ENCODE assay signal across 8 cellular contexts in genomic region chr10:69696073-69696731, GRCh38.
DNase-seq lines count a peak whose midpoint lies in the region; ATAC-seq, FAIRE-seq and TF ChIP-seq lines count a peak whose summit lies in the region.

No MANE protein-coding gene starts in this region.

- H3K4me3 ChIP-seq in BE2C (ENCODE audit: low read depth, low read length) (no peak overlapping the region), fibroblast of pulmonary artery (replicated peaks; ENCODE audit: low read depth, low read length) (no peak overlapping the region)

- CTCF ChIA-PET in RWPE1 (lab: Yijun Ruan, JAX): interaction anchor here (0.6 to 1.3 kb wide), 4 partner anchors 19 to 1580 kb away, joined by 3 to 5 read pairs (median 4); no protein-coding TSS in a partner anchor

- H3K9me3 ChIP-seq in BE2C: no peaks in the 10 kb centered on the region

- peak; percentile 89 for FAIRE-seq in H54 (lab: Jason Lieb, UNC)

- H3K27me3 ChIP-seq in BE2C: no peaks in the 10 kb centered on the region

- H3K27ac ChIP-seq in RWPE1: no peak overlapping the region

- POLR2A ChIA-PET in RWPE1 (lab: Yijun Ruan, JAX; ENCODE audit: low non-redundant PET): interaction anchor here (0.6 kb wide), 1 partner anchor 78 kb away, joined by 3 read pairs; no protein-coding TSS in a partner anchor

- ATAC-seq in GM21717 (IDR thresholded peaks at IDR 0.05; ENCODE audit: unreplicated experiment) (no peak), GM19397 (IDR thresholded peaks at IDR 0.05; ENCODE audit: unreplicated experiment) (no peak)

- DNase-seq in BE2C (no peak), H54 (ENCODE audit: insufficient read length, low spot score) (peak; percentile 82), RWPE1 (ENCODE audit: low spot score) (peak; percentile 68), fibroblast of pulmonary artery (ENCODE audit: low read depth) (peak; percentile 91), renal cortical epithelial cell (ENCODE audit: low read depth) (peak; percentile 74), inferior parietal cortex (ENCODE audit: extremely low spot score) (no peak)

- TF ChIP-seq CTCF in BE2C (IDR thresholded peaks at IDR 0.05; ENCODE audit: low read depth, low read length) (peak; percentile 37), RWPE1 (conservative IDR thresholded peaks at IDR 0.05; ENCODE audit: low read depth) (peak; percentile 27; the same call in 1 of the 2 replicates), fibroblast of pulmonary artery (IDR thresholded peaks at IDR 0.05; ENCODE audit: low read length, missing control alignments) (peak; percentile 71)

- no peaks in the 10 kb centered on the region for H3K4me1 ChIP-seq in BE2C

- no peaks in the 10 kb centered on the region for H3K36me3 ChIP-seq in BE2C

- TF ChIP-seq POLR2A in H54 (IDR thresholded peaks at IDR 0.05; ENCODE audit: low read depth, low read length): no peak

Comparison
In these comparisons a context has a peak if more than half of its experiments do, and no peak if none do; other contexts are left out.
1. DNase-seq: peak in H54 (single experiment), RWPE1 (single experiment), fibroblast of pulmonary artery (single experiment) and renal cortical epithelial cell (single experiment); none in BE2C (single experiment) and inferior parietal cortex (single experiment).
2. Peak in every context shown above with its lines, with median percentiles within 50 percentile points of each other: CTCF ChIP-seq.